ENCODE assay signal across 9 cellular contexts in genomic region chr15:60399931-60400330, GRCh38. TPM values are rescaled to one million over a fixed set of nuclear protein-coding genes. Genes with fewer than 3 reads are reported as not detected.
DNase-seq lines count a peak whose midpoint lies in the region; ATAC-seq and TF ChIP-seq lines count a peak whose summit lies in the region.
"Had no signal": no experiment of that assay in that cellular context is flagged by ENCODE, and none has a peak within 500 bp of the region (broad histone marks: within the 10 kb centered on the region; RNA-seq: fewer than 3 reads in every experiment).

No MANE protein-coding gene starts in this region.

- H3K4me3 ChIP-seq in esophagus squamous epithelium (no peak overlapping the region), gastrocnemius medialis (no peak overlapping the region)
- H3K4me3 ChIP-seq in effector memory CD4-positive, alpha-beta T cell (ENCODE audit: insufficient read depth, low read depth, low read length, poor library complexity, severe bottlenecking), result no peak overlapping the region

- peaks cover 0 to 14% (median 8%) of the 10 kb centered on the region in 3 donors for H3K36me3 ChIP-seq in esophagus squamous epithelium
- H3K36me3 ChIP-seq in gastrocnemius medialis, result peaks cover 0 to 11% of the 10 kb centered on the region in 2 donors
- H3K36me3 ChIP-seq in effector memory CD4-positive, alpha-beta T cell (ENCODE audit: control insufficient read depth, insufficient read depth, low read length), result no peaks in the 10 kb centered on the region

- ATAC-seq in gastrocnemius medialis, result no peak
- no peak for ATAC-seq in HG03354 (IDR thresholded peaks at IDR 0.05; ENCODE audit: poor library complexity, severe bottlenecking, unreplicated experiment)

- peak overlapping the region; percentile 98 to 100 (median 98) for H3K27ac ChIP-seq in esophagus squamous epithelium
- peak overlapping the region in 3 of 4 donors; percentile 17 to 99 (median 98) for H3K27ac ChIP-seq in gastrocnemius medialis
- no peak overlapping the region for H3K27ac ChIP-seq in effector memory CD4-positive, alpha-beta T cell (ENCODE audit: insufficient read depth, low read length, poor library complexity, severe bottlenecking)
- no peak overlapping the region for H3K27ac ChIP-seq in substantia nigra (ENCODE audit: low read depth, low read length, poor library complexity, severe bottlenecking)

- H3K9me3 ChIP-seq in esophagus squamous epithelium (no peaks in the 10 kb centered on the region), gastrocnemius medialis (no peaks in the 10 kb centered on the region)
- no peaks in the 10 kb centered on the region for H3K9me3 ChIP-seq in effector memory CD4-positive, alpha-beta T cell (ENCODE audit: control insufficient read depth, low read length)

- TF ChIP-seq CTCF in esophagus squamous epithelium (IDR thresholded peaks at IDR 0.05), result no peak
- TF ChIP-seq CTCF in gastrocnemius medialis (IDR thresholded peaks at IDR 0.05 in 4 of 5, conservative IDR thresholded peaks at IDR 0.05 in 1 of 5), result no peak

- in situ Hi-C loops in gastrocnemius medialis (cut with MboI; ENCODE audit: low sequenced_read_pairs in 4 of 4), result no loop called here

- H3K4me1 ChIP-seq in esophagus squamous epithelium (peaks cover 5 to 55% (median 11%) of the 10 kb centered on the region in 3 donors), gastrocnemius medialis (peaks cover 22% of the 10 kb centered on the region in 2 donors)
- H3K4me1 ChIP-seq in effector memory CD4-positive, alpha-beta T cell (ENCODE audit: control insufficient read depth, insufficient read depth, low read length, poor library complexity, severe bottlenecking), result peaks cover 31% of the 10 kb centered on the region

- intact Hi-C loops in esophagus squamous epithelium (cut with DNase I) (no loop called here), gastrocnemius medialis (cut with DNase I; ENCODE audit: low total_unique reads) (no loop called here)

- DNase-seq in EH (ENCODE audit: low read depth) (peak; percentile 91), RPMI7951 (ENCODE audit: low read depth) (peak; percentile 60), esophagus squamous epithelium (lab: John Stamatoyannopoulos, UW) (no peak), gastrocnemius medialis (no peak), NCI-H1048 (lab: John Stamatoyannopoulos, UW) (no peak), substantia nigra (lab: John Stamatoyannopoulos, UW) (no peak)
- DNase-seq in effector memory CD4-positive, alpha-beta T cell, result no peak
- DNase-seq: DND-41 had no signal

- TF ChIP-seq POLR2A in esophagus squamous epithelium (IDR thresholded peaks at IDR 0.05) (no peak), gastrocnemius medialis (IDR thresholded peaks at IDR 0.05) (no peak)

- H3K27me3 ChIP-seq in esophagus squamous epithelium, result no peaks in the 10 kb centered on the region
- no peaks in the 10 kb centered on the region for H3K27me3 ChIP-seq in gastrocnemius medialis
- no peaks in the 10 kb centered on the region for H3K27me3 ChIP-seq in effector memory CD4-positive, alpha-beta T cell (replicated peaks; ENCODE audit: control insufficient read depth, insufficient read depth, low read length, poor library complexity, severe bottlenecking)

- WGBS in esophagus squamous epithelium, 2 donors, result 81 to 90% methylated on average over 1 of the region's 1 CpG

RNA-seq across cellular contexts. Expression of gene ANXA2, which starts 2.1 kb away (rescaled TPM):
- total RNA-seq in RPMI7951 (2014; rRNA removed; shearing (Covaris generic)), result 4,077 and 4,282 TPM in 2 replicates
- total RNA-seq in esophagus squamous epithelium (1,000 to 10,000 TPM; 2,116 to 2,445 (median 2,399) TPM), gastrocnemius medialis (100 to 1,000 TPM; 266 to 386 (median 323) TPM)

Comparison
In these comparisons a context has a peak if more than half of its experiments do, and no peak if none do; other contexts are left out.
1. DNase-seq: peak in EH (single experiment) and RPMI7951 (single experiment); none in esophagus squamous epithelium (single experiment), gastrocnemius medialis (0 of 2), effector memory CD4-positive, alpha-beta T cell (0 of 3), NCI-H1048 (single experiment) and substantia nigra (0 of 49).
2. H3K27ac ChIP-seq: peak in esophagus squamous epithelium (4 of 4) and gastrocnemius medialis (3 of 4); none in effector memory CD4-positive, alpha-beta T cell (single experiment) and substantia nigra (single experiment).
3. RNA of gene ANXA2, which starts 2.1 kb away (total RNA-seq): 4,077 to 4,282 TPM in RPMI7951 and 2,116 to 2,445 TPM in esophagus squamous epithelium; 266 to 386 TPM in gastrocnemius medialis; every median in the first group is over 4 times any median in the second.